1 cellular context compared by ENCODE assay signal in genomic region chr11:72766152-72766902, GRCh38.
TF ChIP-seq lines count a peak whose summit lies in the region.

No MANE protein-coding gene starts in this region.

TF ChIP-seq in HepG2, 621 proteins besides CTCF, POLR2A, EP300 and RAD21 (continued from another document and continues in another):
- TF ChIP-seq ZNF275 (CRISPR knock-in tag; IDR thresholded peaks at IDR 0.05; ENCODE audit: borderline replicate concordance), result no peak
- no peak for TF ChIP-seq YY1 (IDR thresholded peaks at IDR 0.05; ENCODE audit: insufficient read depth, insufficient replicate concordance, low read depth, low read length)
- peak; percentile 31; the same call in 1 of the 2 replicates for TF ChIP-seq TFAP4 (IDR thresholded peaks at IDR 0.05; ENCODE audit: borderline replicate concordance, low read depth)
- TF ChIP-seq CCDC6 (CRISPR knock-in tag; IDR thresholded peaks at IDR 0.05), result peak; percentile 65; the same call in 1 of the 2 replicates
- TF ChIP-seq KDM6A (CRISPR knock-in tag; IDR thresholded peaks at IDR 0.05; ENCODE audit: low read depth), result peak; percentile 87
- TF ChIP-seq KAT2B (IDR thresholded peaks at IDR 0.05; ENCODE audit: borderline replicate concordance, low read depth, low read length), result no peak
- 0 out of 2 replicates have a peak, but pooled peaks have one; percentile 28 for TF ChIP-seq RFXANK (CRISPR knock-in tag; IDR thresholded peaks at IDR 0.05)
- TF ChIP-seq CREB1 (IDR thresholded peaks at IDR 0.05), result no peak
- no peak for TF ChIP-seq CREB1 (CRISPR knock-in tag; IDR thresholded peaks at IDR 0.05)
- TF ChIP-seq ARHGAP35 (CRISPR knock-in tag; IDR thresholded peaks at IDR 0.05; ENCODE audit: borderline replicate concordance), result no peak
- TF ChIP-seq SIN3A (IDR thresholded peaks at IDR 0.05; ENCODE audit: borderline replicate concordance, low read depth, low read length), result no peak
- TF ChIP-seq ZNF619 (CRISPR knock-in tag; IDR thresholded peaks at IDR 0.05), result peak; percentile 61; the same call in 1 of the 2 replicates
- no peak for TF ChIP-seq ZNF256 (CRISPR knock-in tag; conservative IDR thresholded peaks at IDR 0.05)
- TF ChIP-seq RBM22 (optimal IDR thresholded peaks at IDR 0.05; ENCODE audit: low read length), result peak; percentile 63
- peak; percentile 65; the same call in 1 of the 2 replicates for TF ChIP-seq ZNF503 (CRISPR knock-in tag; IDR thresholded peaks at IDR 0.05)
- TF ChIP-seq MNT (IDR thresholded peaks at IDR 0.05), result no peak
- TF ChIP-seq ZNF362 (CRISPR knock-in tag; IDR thresholded peaks at IDR 0.05; ENCODE audit: borderline replicate concordance), result peak; percentile 23; the same call in 1 of the 2 replicates
- TF ChIP-seq RXRA (CRISPR knock-in tag; IDR thresholded peaks at IDR 0.05), result peak; percentile 90
- peak; percentile 38; the same call in 1 of the 2 replicates for TF ChIP-seq FOXA1 (IDR thresholded peaks at IDR 0.05)
- TF ChIP-seq FOXA1 (CRISPR knock-in tag; IDR thresholded peaks at IDR 0.05), result peak; percentile 97
- TF ChIP-seq ADNP (CRISPR knock-in tag; IDR thresholded peaks at IDR 0.05), result no peak
- TF ChIP-seq ZNF281 (CRISPR knock-in tag; IDR thresholded peaks at IDR 0.05; ENCODE audit: borderline replicate concordance), result peak; percentile 87
- no peak for TF ChIP-seq ZNF512B (CRISPR knock-in tag; IDR thresholded peaks at IDR 0.05; ENCODE audit: borderline replicate concordance)
- TF ChIP-seq TRAFD1 (CRISPR knock-in tag; IDR thresholded peaks at IDR 0.05; ENCODE audit: borderline replicate concordance), result no peak
- no peak for TF ChIP-seq ZNF713 (CRISPR knock-in tag; IDR thresholded peaks at IDR 0.05)
- TF ChIP-seq PRDM15 (CRISPR knock-in tag; IDR thresholded peaks at IDR 0.05), result no peak
- no peak for TF ChIP-seq PBX3 (CRISPR knock-in tag; IDR thresholded peaks at IDR 0.05; ENCODE audit: borderline replicate concordance)
- no peak for TF ChIP-seq NFE2L1 (CRISPR knock-in tag; IDR thresholded peaks at IDR 0.05; ENCODE audit: borderline replicate concordance)
- TF ChIP-seq JUN (CRISPR knock-in tag; IDR thresholded peaks at IDR 0.05), result no peak
- peak; percentile 82 for TF ChIP-seq RARA (CRISPR knock-in tag; IDR thresholded peaks at IDR 0.05)
- TF ChIP-seq FOXA3 (CRISPR knock-in tag; IDR thresholded peaks at IDR 0.05), result peak; percentile 90
- TF ChIP-seq ZFP1 (CRISPR knock-in tag; IDR thresholded peaks at IDR 0.05), result 0 out of 2 replicates have a peak, but pooled peaks have one; percentile 63
- no peak for TF ChIP-seq GLI4 (CRISPR knock-in tag; IDR thresholded peaks at IDR 0.05; ENCODE audit: borderline replicate concordance)
- no peak for TF ChIP-seq ZNF12 (CRISPR knock-in tag; IDR thresholded peaks at IDR 0.05)
- TF ChIP-seq CREM (IDR thresholded peaks at IDR 0.05), result peak; percentile 50; the same call in 1 of the 2 replicates
- TF ChIP-seq CREM (CRISPR knock-in tag; IDR thresholded peaks at IDR 0.05), result no peak
- TF ChIP-seq POLR2AphosphoS2 (IDR thresholded peaks at IDR 0.05; ENCODE audit: low read depth, low read length), result no peak
- no peak for TF ChIP-seq ZNF550 (CRISPR knock-in tag; IDR thresholded peaks at IDR 0.05; ENCODE audit: borderline replicate concordance)
- TF ChIP-seq ZBTB38 (CRISPR knock-in tag; IDR thresholded peaks at IDR 0.05), result peak; percentile 76; the same call in 1 of the 2 replicates
- peak; percentile 68; the same call in 1 of the 2 replicates for TF ChIP-seq IRF2 (CRISPR knock-in tag; IDR thresholded peaks at IDR 0.05)
- TF ChIP-seq SNAI1 (CRISPR knock-in tag; IDR thresholded peaks at IDR 0.05; ENCODE audit: borderline replicate concordance), result peak; percentile 71; the same call in 1 of the 2 replicates
